Comparison of ENCODE assay signal across 11 cellular contexts in genomic region chr2:23480991-23481797, GRCh38.
A peak's percentile ranks its signal among the peaks of the same experiment; 100 is the strongest.
DNase-seq lines count a peak whose midpoint lies in the region; ATAC-seq lines count a peak whose summit lies in the region.
"Had no signal": no experiment of that assay in that cellular context is flagged by ENCODE, and none has a peak within 500 bp of the region (broad histone marks: within the 10 kb centered on the region; RNA-seq: fewer than 3 reads in every experiment).

No MANE protein-coding gene starts in this region.

- DNase-seq in NCI-H748 (lab: John Stamatoyannopoulos, UW; ENCODE audit: unreplicated experiment) (peak; percentile 26), NCI-H748 treated with DMSO at 0.1 percent for 48 hours (lab: John Stamatoyannopoulos, UW) (no peak), astrocyte of the hippocampus (ENCODE audit: low read depth, low spot score) (peak; percentile 93), aorta (peak; percentile 38 to 57), NCI-H82 treated with DMSO at 0.1 percent for 48 hours (lab: John Stamatoyannopoulos, UW; ENCODE audit: unreplicated experiment) (no peak)
- no peak for DNase-seq in activated CD4-positive, alpha-beta T cell treated with anti-CD3 and anti-CD28 coated beads, Interleukin-2, amount 50 U/mL, for 1 hour
- no peak for DNase-seq in effector CD4-positive, alpha-beta T cell
- DNase-seq: activated CD4-positive, alpha-beta T cell treated with anti-CD3 and anti-CD28 coated beads, Interleukin-2, amount 10 ng/mL, durations not matched to agents 24 days and 14 days; effector memory CD8-positive, alpha-beta T cell had no signal

- no peak overlapping the region for H3K4me3 ChIP-seq in aorta (ENCODE audit: low read length in 2 of 2)
- H3K4me3 ChIP-seq: BLaER1 treated with 17β-estradiol and CSF1 and Interleukin-3, amounts not matched to agents 10 nM and 100 nM had no signal

- no peaks in the 10 kb centered on the region for H3K4me1 ChIP-seq in aorta (ENCODE audit: control insufficient read depth in 1 of 2, insufficient read depth in 2 of 2, low read length in 2 of 2)
- H3K4me1 ChIP-seq: BLaER1 treated with 17β-estradiol and CSF1 and Interleukin-3, amounts not matched to agents 10 nM and 100 nM had no signal

- H3K27me3 ChIP-seq in layer of hippocampus (ENCODE audit: control insufficient read depth, insufficient read depth, low read length) (peaks cover 2% of the 10 kb centered on the region), aorta (ENCODE audit: control insufficient read depth in 1 of 2, insufficient read depth in 2 of 2, low read length in 1 of 2) (no peaks in the 10 kb centered on the region)
- H3K27me3 ChIP-seq: BLaER1 treated with 17β-estradiol and CSF1 and Interleukin-3, amounts not matched to agents 10 nM and 100 nM had no signal

- H3K27ac ChIP-seq in layer of hippocampus (ENCODE audit: low read depth, low read length): peak overlapping the region; percentile 35
- peak overlapping the region in 1 of 2 donors; percentile 10 for H3K27ac ChIP-seq in aorta (ENCODE audit: low read depth in 1 of 2, low read length in 2 of 2)
- H3K27ac ChIP-seq: BLaER1 treated with 17β-estradiol and CSF1 and Interleukin-3, amounts not matched to agents 10 nM and 100 nM had no signal

- H3K9me3 ChIP-seq in aorta (ENCODE audit: control insufficient read depth, low read length): no peaks in the 10 kb centered on the region
- H3K9me3 ChIP-seq: BLaER1 treated with 17β-estradiol and CSF1 and Interleukin-3, amounts not matched to agents 10 nM and 100 nM had no signal

- intact Hi-C loops in aorta (cut with DNase I): no loop called here

- WGBS in aorta, 2 donors: 51 to 60% methylated on average over 16 of the region's 16 CpGs

- ATAC-seq in aorta (ENCODE audit: low FRiP score): peak; percentile 27
- ATAC-seq: effector memory CD8-positive, alpha-beta T cell had no signal

- H3K36me3 ChIP-seq in aorta (ENCODE audit: control insufficient read depth in 1 of 2, insufficient read depth in 2 of 2, low read length in 1 of 2): no peaks in the 10 kb centered on the region
- H3K36me3 ChIP-seq: BLaER1 treated with 17β-estradiol and CSF1 and Interleukin-3, amounts not matched to agents 10 nM and 100 nM had no signal

Comparison
In these comparisons a context has a peak if more than half of its experiments do, and no peak if none do; other contexts are left out.
1. DNase-seq: peak in NCI-H748 (single experiment), astrocyte of the hippocampus (single experiment) and aorta (2 of 2); none in NCI-H748 treated with DMSO at 0.1 percent for 48 hours (single experiment), NCI-H82 treated with DMSO at 0.1 percent for 48 hours (single experiment), activated CD4-positive, alpha-beta T cell treated with anti-CD3 and anti-CD28 coated beads, Interleukin-2, amount 50 U/mL, for 1 hour (single experiment) and effector CD4-positive, alpha-beta T cell (single experiment).